Comparison of ENCODE assay signal across 17 cellular contexts in genomic region chr5:151469992-151470391, GRCh38. TPM values are rescaled to one million over a fixed set of nuclear protein-coding genes. Genes with fewer than 3 reads are reported as not detected.
DNase-seq lines count a peak whose midpoint lies in the region; ATAC-seq and TF ChIP-seq lines count a peak whose summit lies in the region.
"Had no signal": no experiment of that assay in that cellular context is flagged by ENCODE, and none has a peak within 500 bp of the region (broad histone marks: within the 10 kb centered on the region; RNA-seq: fewer than 3 reads in every experiment).

No MANE protein-coding gene starts in this region.

- H3K79me2 ChIP-seq in GM23248 (ENCODE audit: insufficient read depth), result no peaks in the 10 kb centered on the region

- peak overlapping the region; percentile 42 for H3K4me2 ChIP-seq in GM23248 (ENCODE audit: unreplicated experiment)

- H2AFZ ChIP-seq in GM23248, result no peak overlapping the region

- in situ Hi-C loops in GM23248 (cut with MboI), result no loop called here

- H3K4me1 ChIP-seq in GM23248 (ENCODE audit: insufficient read depth) (peaks cover 28% of the 10 kb centered on the region), lower lobe of right lung (no peaks in the 10 kb centered on the region)
- H3K4me1 ChIP-seq: suprapubic skin had no signal

- no peaks in the 10 kb centered on the region for H3K9me2 ChIP-seq in GM23248 (ENCODE audit: insufficient read depth)

- H3K27me3 ChIP-seq in GM23248 (replicated peaks; ENCODE audit: insufficient read depth) (no peaks in the 10 kb centered on the region), lower lobe of right lung (ENCODE audit: low read depth) (no peaks in the 10 kb centered on the region)
- H3K27me3 ChIP-seq: suprapubic skin had no signal

- H3K27ac ChIP-seq in GM23248, result peak overlapping the region; percentile 51
- H3K27ac ChIP-seq in lower lobe of right lung, result no peak overlapping the region
- H3K27ac ChIP-seq: RWPE1, suprapubic skin had no signal

- H3K4me3 ChIP-seq in GM23248 (no peak overlapping the region), lower lobe of right lung (no peak overlapping the region)
- H3K4me3 ChIP-seq: suprapubic skin had no signal

- 81% methylated on average over 3 of the region's 3 CpGs for WGBS in GM23248 (ENCODE audit: low coverage in 1 of 2, low lambda C conversion rate in 2 of 2, missing lambda C conversion rate in 2 of 2), 2 experiments

- H4K20me1 ChIP-seq in GM23248 (ENCODE audit: insufficient read depth), result no peaks in the 10 kb centered on the region

- H3K36me3 ChIP-seq in GM23248 (ENCODE audit: low read depth), result no peaks in the 10 kb centered on the region; the same call in 1 of the 2 replicates
- H3K36me3 ChIP-seq in lower lobe of right lung, result peaks cover 54% of the 10 kb centered on the region

- DNase-seq in GM23248 (no peak), NCI-H187 (lab: John Stamatoyannopoulos, UW) (peak; percentile 55), NCI-H526 (lab: John Stamatoyannopoulos, UW) (peak; percentile 46 to 62), lower lobe of right lung (no peak), HuH-7.5 (ENCODE audit: low spot score) (no peak), dermis blood vessel endothelial cell (no peak)
- no peak for DNase-seq in activated CD4-positive, CD25-positive, alpha-beta regulatory T cell (lab: John Stamatoyannopoulos, UW)
- DNase-seq: activated CD4-positive, alpha-beta T cell treated with anti-CD3 and anti-CD28 coated beads for 36 hours; cortex of kidney; hippocampal formation; Kasumi-1; mammary epithelial cell; NCI-H1694; right cardiac atrium; stimulated activated CD4-positive, alpha-beta T cell treated with anti-CD3 and anti-CD28 coated beads, Interleukin-15, amount 100 ng/mL, for 24 hours had no signal

- peaks cover 22% of the 10 kb centered on the region for H3F3A ChIP-seq in GM23248 (ENCODE audit: insufficient read depth)

- TF ChIP-seq CTCF in lower lobe of right lung (IDR thresholded peaks at IDR 0.05), result no peak

- intact Hi-C loops in lower lobe of right lung (cut with DNase I), result no loop called here

- H3K9me3 ChIP-seq in GM23248 (ENCODE audit: low read depth) (no peaks in the 10 kb centered on the region), lower lobe of right lung (no peaks in the 10 kb centered on the region)
- H3K9me3 ChIP-seq: suprapubic skin had no signal

- H3K9ac ChIP-seq in GM23248, result 0 out of 2 replicates have a peak overlapping the region, but pooled peaks have one; percentile 13

- peak; percentile 34 to 39 for ATAC-seq in lower lobe of right lung
- ATAC-seq: activated CD4-positive, alpha-beta T cell treated with anti-CD3 and anti-CD28 coated beads for 36 hours; right cardiac atrium had no signal

RNA-seq across cellular contexts. Expression of gene SLC36A1, which starts 22.6 kb away (rescaled TPM):
- total RNA-seq in GM23248 (2014; rRNA removed; shearing (Covaris generic)), result 10.1 and 13.4 TPM in 2 replicates
- 6.9 and 7.1 TPM in 2 replicates for polyA plus RNA-seq in GM23248 (2016; fragmentation: Nextera tagmentation; extraction: Ambion mirVana)
- total RNA-seq in lower lobe of right lung (11.5 TPM), dermis blood vessel endothelial cell (2.7 and 3.6 TPM in 2 replicates)

Comparison
In these comparisons a context has a peak if more than half of its experiments do, and no peak if none do; other contexts are left out.
1. DNase-seq: peak in NCI-H187 (2 of 2) and NCI-H526 (2 of 2); none in GM23248 (single experiment), lower lobe of right lung (single experiment), HuH-7.5 (single experiment), dermis blood vessel endothelial cell (single experiment) and activated CD4-positive, CD25-positive, alpha-beta regulatory T cell (0 of 4).